Comparison of ENCODE assay signal across 18 cellular contexts in the genomic region with DNA sequence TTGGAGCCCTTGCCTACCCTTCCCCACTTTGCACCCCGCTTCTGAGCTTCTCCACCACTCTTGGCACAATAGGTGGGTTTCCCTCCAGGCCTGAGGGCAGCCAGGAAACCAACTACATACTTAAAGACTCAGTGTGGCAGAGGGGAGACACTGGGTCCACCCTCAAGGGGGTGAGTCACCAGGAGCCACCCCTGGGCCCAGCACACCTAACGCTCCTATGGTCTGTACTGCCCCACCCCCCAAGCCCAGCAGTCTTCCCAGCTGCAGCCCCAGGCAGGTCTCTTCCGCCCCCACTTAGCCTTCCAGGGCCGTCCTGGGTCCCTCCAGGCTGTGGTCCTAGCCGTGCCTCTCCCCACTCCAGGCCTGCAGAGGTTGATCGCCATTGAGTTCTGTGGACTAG. TPM values are rescaled to one million over a fixed set of nuclear protein-coding genes. Genes with fewer than 3 reads are reported as not detected.
DNase-seq lines count a peak whose midpoint lies in the region; ATAC-seq, FAIRE-seq and TF ChIP-seq lines count a peak whose summit lies in the region.
"Had no signal": no experiment of that assay in that cellular context is flagged by ENCODE, and none has a peak within 500 bp of the region (broad histone marks: within the 10 kb centered on the region; RNA-seq: fewer than 3 reads in every experiment).

No MANE protein-coding gene starts in this region.

- DNase-seq in Caco-2 (peak in 1 of 2 experiments; percentile 35), GM12878 (ENCODE audit: low read depth, low spot score) (no peak), EL (no peak), NCI-H446 (lab: John Stamatoyannopoulos, UW) (no peak), esophagus muscularis mucosa (ENCODE audit: extremely low spot score) (no peak)
- DNase-seq: amniotic stem cell, heart right ventricle, NCI-H2107, nephron progenitor cell, upper lobe of right lung had no signal

- H3K4me2 ChIP-seq in GM12878 (ENCODE audit: control insufficient read depth, insufficient read depth), result no peak overlapping the region

- H3K79me2 ChIP-seq in GM12878 (ENCODE audit: control insufficient read depth, insufficient read depth, low read length), result no peaks in the 10 kb centered on the region

- H3K9me3 ChIP-seq in Caco-2, result no peaks in the 10 kb centered on the region
- no peaks in the 10 kb centered on the region for H3K9me3 ChIP-seq in GM12878 (replicated peaks; ENCODE audit: control insufficient read depth, insufficient read depth, low read length)
- H3K9me3 ChIP-seq in esophagus muscularis mucosa, result no peaks in the 10 kb centered on the region
- H3K9me3 ChIP-seq: heart right ventricle, right atrium auricular region, upper lobe of right lung had no signal

- TF ChIP-seq EP300 in GM12878 (IDR thresholded peaks at IDR 0.05; ENCODE audit: borderline replicate concordance in 1 of 2, control insufficient read depth in 1 of 2, low read depth in 2 of 2, low read length in 2 of 2) (no peak), esophagus muscularis mucosa (IDR thresholded peaks at IDR 0.05) (no peak)

- H4K20me1 ChIP-seq in GM12878 (ENCODE audit: control insufficient read depth, insufficient read depth), result no peaks in the 10 kb centered on the region

- POLR2A ChIA-PET in Caco-2 (lab: Charles Lee) (no interaction called here), GM12878 (lab: Charles Lee) (interaction anchor here (0.6 to 1.6 kb wide), 4 partner anchors 12 to 42 kb away, joined by 3 to 13 read pairs (median 6); no protein-coding TSS in a partner anchor)

- H3K27ac ChIP-seq in GM12878 (ENCODE audit: control insufficient read depth, insufficient read depth) (no peak overlapping the region; the same call in 1 of the 2 replicates), esophagus muscularis mucosa (replicated peaks in 1 of 4) (no peak overlapping the region)
- H3K27ac ChIP-seq: C4-2B, heart right ventricle, right atrium auricular region, upper lobe of right lung had no signal

- H2AFZ ChIP-seq in GM12878 (ENCODE audit: control insufficient read depth, low read depth, low read length), result no peak overlapping the region

- TF ChIP-seq RAD21 in GM12878 (IDR thresholded peaks at IDR 0.05; ENCODE audit: insufficient read depth, low read depth, low read length), result no peak

- H3K9ac ChIP-seq in GM12878 (ENCODE audit: control insufficient read depth, insufficient read depth, low read length), result no peak overlapping the region

- FAIRE-seq in GM12878 (lab: Jason Lieb, UNC), result no peak
- FAIRE-seq: colon had no signal

- in situ Hi-C loops in GM12878 (cut with MboI), result no loop called here

- SMC1A ChIA-PET in GM12878 (lab: Charles Lee; ENCODE audit: uncharacterized antibody, unreplicated experiment), result interaction anchor here (0.7 to 10.7 kb wide), 14 partner anchors 12 to 124 kb away, joined by 3 to 160 read pairs (median 4); no protein-coding TSS in a partner anchor

- RAD21 ChIA-PET in GM12878 (lab: Charles Lee; ENCODE audit: unreplicated experiment), result interaction anchor here (0.6 to 8.9 kb wide), 10 partner anchors 10 to 242 kb away, joined by 3 to 91 read pairs (median 3); no protein-coding TSS in a partner anchor

- ATAC-seq in HG02981 (IDR thresholded peaks at IDR 0.05; ENCODE audit: unreplicated experiment) (peak; percentile 5), GM12878 (peak; percentile 7), GM21447 (IDR thresholded peaks at IDR 0.05; ENCODE audit: unreplicated experiment) (no peak)
- ATAC-seq: esophagus mucosa, upper lobe of right lung had no signal

- BruUV-seq in Caco-2 (replicated peaks; lab: Mats Ljungman, UMichigan) (no TSS peak), GM12878 (replicated peaks; lab: Mats Ljungman, UMichigan) (no TSS peak)

- WGBS in GM12878 (ENCODE audit: insufficient coverage, insufficient replicate concordance, low lambda C conversion rate, missing lambda C conversion rate), result 86% methylated on average over 6 of the region's 6 CpGs
- 95% methylated on average over 6 of the region's 6 CpGs for WGBS in esophagus muscularis mucosa

- H3K36me3 Mint-ChIP-seq in Caco-2 (ENCODE audit: insufficient read depth, unreplicated experiment), result peaks cover 6% of the 10 kb centered on the region
- H3K36me3 Mint-ChIP-seq in nephron (ENCODE audit: low read depth), result no peaks in the 10 kb centered on the region

- H3K4me1 Mint-ChIP-seq in Caco-2 (ENCODE audit: low read depth, unreplicated experiment), result peaks cover 55% of the 10 kb centered on the region
- peaks cover 48% of the 10 kb centered on the region for H3K4me1 Mint-ChIP-seq in nephron

- H3K4me3 Mint-ChIP-seq in Caco-2 (ENCODE audit: unreplicated experiment), result no peak overlapping the region
- no peak overlapping the region for H3K4me3 Mint-ChIP-seq in nephron
- H3K4me3 Mint-ChIP-seq: nephron progenitor cell had no signal

- intact Hi-C loops in Caco-2 (cut with micrococcal nuclease; ENCODE audit: unreplicated experiment), result no loop called here
- intact Hi-C loops in GM12878 (cut with micrococcal nuclease; ENCODE audit: unreplicated experiment), result no loop called here
- intact Hi-C loops in esophagus muscularis mucosa (cut with DNase I), result no loop called here

- no peak overlapping the region for H3K4me3 ChIP-seq in Caco-2 (ENCODE audit: low read depth, low read length)
- no peak overlapping the region for H3K4me3 ChIP-seq in GM12878
- no peak overlapping the region for H3K4me3 ChIP-seq in esophagus muscularis mucosa
- H3K4me3 ChIP-seq: heart right ventricle, right atrium auricular region, upper lobe of right lung had no signal

- H3K27ac Mint-ChIP-seq in Caco-2 (ENCODE audit: unreplicated experiment) (peak overlapping the region; percentile 99), nephron (peak overlapping the region; percentile 39 to 57 (median 56))
- H3K27ac Mint-ChIP-seq: nephron progenitor cell had no signal

- H3K27me3 ChIP-seq in Caco-2 (replicated peaks; ENCODE audit: control insufficient read depth, insufficient read depth, low read length), result no peaks in the 10 kb centered on the region
- H3K27me3 ChIP-seq in GM12878 (replicated peaks in 1 of 2; ENCODE audit: control insufficient read depth in 2 of 2, insufficient read depth in 2 of 2, low read length in 1 of 2), result no peaks in the 10 kb centered on the region
- H3K27me3 ChIP-seq in esophagus muscularis mucosa, result peaks cover 0 to 19% (median 0%) of the 10 kb centered on the region in 4 donors
- H3K27me3 ChIP-seq: right atrium auricular region, upper lobe of right lung had no signal

- no peaks in the 10 kb centered on the region for H3K27me3 Mint-ChIP-seq in Caco-2 (ENCODE audit: insufficient read depth, unreplicated experiment)
- peaks cover 32% of the 10 kb centered on the region for H3K27me3 Mint-ChIP-seq in nephron (ENCODE audit: low read depth)

- TF ChIP-seq CTCF in Caco-2 (IDR thresholded peaks at IDR 0.05; ENCODE audit: insufficient read depth in 1 of 2, low read depth in 1 of 2, low read length in 1 of 2, severe bottlenecking in 1 of 2, unreplicated experiment in 1 of 2), result no peak
- TF ChIP-seq CTCF in GM12878 (IDR thresholded peaks at IDR 0.05 in 2 of 3, conservative IDR thresholded peaks at IDR 0.05 in 1 of 3; ENCODE audit: control insufficient read depth in 2 of 3, extremely low read depth in 1 of 3, insufficient read depth in 1 of 3, low read depth in 3 of 3, low read length in 3 of 3), result no peak
- TF ChIP-seq CTCF in nephron (IDR thresholded peaks at IDR 0.05; ENCODE audit: unreplicated experiment in 3 of 3), result no peak
- TF ChIP-seq CTCF in esophagus muscularis mucosa (IDR thresholded peaks at IDR 0.05), result no peak

- H3K4me1 ChIP-seq in Caco-2 (peaks cover 56% of the 10 kb centered on the region), GM12878 (ENCODE audit: control insufficient read depth, insufficient read depth, low read length) (peaks cover 41% of the 10 kb centered on the region), esophagus muscularis mucosa (peaks cover 0 to 2% (median 0%) of the 10 kb centered on the region in 4 donors)
- H3K4me1 ChIP-seq: right atrium auricular region had no signal

- H3K9me3 Mint-ChIP-seq in Caco-2 (ENCODE audit: unreplicated experiment) (no peaks in the 10 kb centered on the region), nephron (peaks cover 3% of the 10 kb centered on the region)
- H3K9me3 Mint-ChIP-seq: nephron progenitor cell had no signal

- H3K36me3 ChIP-seq in Caco-2 (ENCODE audit: control insufficient read depth, insufficient read depth, low read length) (no peaks in the 10 kb centered on the region), GM12878 (ENCODE audit: control insufficient read depth in 2 of 2, insufficient read depth in 2 of 2, low read length in 1 of 2) (no peaks in the 10 kb centered on the region), esophagus muscularis mucosa (no peaks in the 10 kb centered on the region)
- H3K36me3 ChIP-seq: heart right ventricle, right atrium auricular region, upper lobe of right lung had no signal

- TF ChIP-seq POLR2A in GM12878 (IDR thresholded peaks at IDR 0.05; ENCODE audit: low read depth, low read length), result no peak
- TF ChIP-seq POLR2A in esophagus muscularis mucosa (IDR thresholded peaks at IDR 0.05; ENCODE audit: low read depth), result no peak

- CTCF ChIA-PET in Caco-2 (lab: Charles Lee) (interaction anchor here (0.7 to 2.2 kb wide), 4 partner anchors 11 to 115 kb away, joined by 3 to 14 read pairs (median 4); no protein-coding TSS in a partner anchor), GM12878 (lab: Yijun Ruan, JAX) (interaction anchor here (0.9 to 5.7 kb wide), 15 partner anchors 13 to 827 kb away, joined by 3 to 59 read pairs (median 4); no protein-coding TSS in a partner anchor)

RNA-seq across cellular contexts. Expression of gene TMPRSS13, which starts 3.2 kb away (rescaled TPM):
- total RNA-seq in Caco-2 (2022) (40.8 and 53.1 TPM in 2 replicates), GM12878 (2014; rRNA removed) (0.23 and 0.65 TPM in 2 replicates), GM12878 (2014; rRNA removed; fragmentation: Illumina TruSeq; extraction: Trizol) (0.18 and 0.45 TPM in 2 replicates), GM12878 (2021) (0.46 and 0.66 TPM in 2 replicates), esophagus muscularis mucosa (not detected)
- total RNA-seq in GM12878 (2013; cell fraction: nucleolus; rRNA removed), result 1.6 TPM in 2 replicates
- 0.18 TPM for polyA plus RNA-seq in GM12878 (2011; ENCODE audit: low read depth)
- polyA plus RNA-seq in GM12878 (2011; rRNA removed) (0.49 and 0.50 TPM in 2 replicates), GM12878 (2014; fragmentation: Illumina TruSeq; extraction: Trizol) (0.22 and 0.24 TPM in 2 replicates), GM12878 (2014; fragmentation: Nextera tagmentation; extraction: Ambion mirVana) (under 1 TPM in 1 of 2 experiments, not detected in 1; 0.05 TPM), GM12878 (2014; rRNA removed) (0.29 and 0.57 TPM in 2 replicates), GM12878 (2016; fragmentation: Nextera tagmentation; extraction: Ambion mirVana) (under 1 TPM in 1 of 2 experiments, not detected in 1; 0.09 TPM)
- polyA plus RNA-seq in GM12878 (2011; cell fraction: cytosol; rRNA removed), result 0.53 and 0.61 TPM in 2 replicates
- 1.8 and 2.9 TPM in 2 replicates for polyA plus RNA-seq in GM12878 (2011; cell fraction: nucleus; rRNA removed)
- polyA plus RNA-seq in GM12878 (2012), result 0.35 and 0.37 TPM in 2 replicates
- 0.15 and 0.41 TPM in 2 replicates for polyA minus RNA-seq in GM12878 (2011; rRNA and poly(A)+ RNA removed)
- polyA minus RNA-seq in GM12878 (2011; cell fraction: cytosol; rRNA and poly(A)+ RNA removed), result not detected in 2 replicates
- 0.48 and 0.57 TPM in 2 replicates for polyA minus RNA-seq in GM12878 (2011; cell fraction: nucleus; rRNA and poly(A)+ RNA removed)
- total RNA-seq: G401, right atrium auricular region had no signal

RNA-seq across cellular contexts. Expression of gene IL10RA, which starts 53.8 kb away (rescaled TPM):
- total RNA-seq in Caco-2 (2022), result 0.65 and 1.6 TPM in 2 replicates
- 57.8 and 59.8 TPM in 2 replicates for total RNA-seq in GM12878 (2013; cell fraction: nucleolus; rRNA removed)
- 12.0 and 12.5 TPM in 2 replicates for total RNA-seq in GM12878 (2014; rRNA removed)
- total RNA-seq in GM12878 (2014; rRNA removed; fragmentation: Illumina TruSeq; extraction: Trizol), result 6.5 and 8.8 TPM in 2 replicates
- 10.8 and 11.8 TPM in 2 replicates for total RNA-seq in GM12878 (2021)
- 22.6 TPM for polyA plus RNA-seq in GM12878 (2011; ENCODE audit: low read depth)
- 29.5 and 45.9 TPM in 2 replicates for polyA plus RNA-seq in GM12878 (2011; rRNA removed)
- 38.2 and 61.8 TPM in 2 replicates for polyA plus RNA-seq in GM12878 (2011; cell fraction: cytosol; rRNA removed)
- 57.3 and 71.0 TPM in 2 replicates for polyA plus RNA-seq in GM12878 (2011; cell fraction: nucleus; rRNA removed)
- 13.8 and 14.8 TPM in 2 replicates for polyA plus RNA-seq in GM12878 (2012)
- 5.9 and 13.7 TPM in 2 replicates for polyA plus RNA-seq in GM12878 (2014; fragmentation: Illumina TruSeq; extraction: Trizol)
- 1 to 10 TPM in 1 of 2 experiments, under 1 TPM in 1; 0.77 to 1.4 TPM for polyA plus RNA-seq in GM12878 (2014; fragmentation: Nextera tagmentation; extraction: Ambion mirVana)
- polyA plus RNA-seq in GM12878 (2014; rRNA removed), result 11.0 and 18.7 TPM in 2 replicates
- polyA plus RNA-seq in GM12878 (2016; fragmentation: Nextera tagmentation; extraction: Ambion mirVana), result 1 to 10 TPM; 7.4 to 8.5 TPM
- polyA minus RNA-seq in GM12878 (2011; rRNA and poly(A)+ RNA removed), result 76.7 and 94.2 TPM in 2 replicates
- 17.8 and 20.6 TPM in 2 replicates for polyA minus RNA-seq in GM12878 (2011; cell fraction: cytosol; rRNA and poly(A)+ RNA removed)
- polyA minus RNA-seq in GM12878 (2011; cell fraction: nucleus; rRNA and poly(A)+ RNA removed), result 57.1 and 67.5 TPM in 2 replicates
- total RNA-seq in esophagus muscularis mucosa, result 10 to 100 TPM; 14.3 to 34.9 (median 20.9) TPM
- total RNA-seq: G401 had no signal

RNA-seq across cellular contexts. Expression of gene FXYD6, which starts 56.0 kb away (rescaled TPM):
- total RNA-seq in Caco-2 (2022) (0.86 and 1.0 TPM in 2 replicates), GM12878 (2014; rRNA removed) (0.11 and 0.27 TPM in 2 replicates), GM12878 (2014; rRNA removed; fragmentation: Illumina TruSeq; extraction: Trizol) (0.09 TPM in 1 of 2 replicates, not detected in the other), GM12878 (2021) (0.10 and 0.93 TPM in 2 replicates), esophagus muscularis mucosa (100 to 1,000 TPM in 2 of 4 donors, 10 to 100 TPM in 2; 78.9 to 105 (median 91.5) TPM)
- 0.27 TPM in 1 of 2 replicates, not detected in the other for total RNA-seq in GM12878 (2013; cell fraction: nucleolus; rRNA removed)
- polyA plus RNA-seq in GM12878 (2011; ENCODE audit: low read depth), result not detected
- polyA plus RNA-seq in GM12878 (2011; rRNA removed) (2.0 and 2.1 TPM in 2 replicates), GM12878 (2014; fragmentation: Illumina TruSeq; extraction: Trizol) (0.46 and 1.2 TPM in 2 replicates), GM12878 (2014; fragmentation: Nextera tagmentation; extraction: Ambion mirVana) (under 1 TPM; 0.16 to 0.29 TPM), GM12878 (2014; rRNA removed) (0.42 and 0.88 TPM in 2 replicates), GM12878 (2016; fragmentation: Nextera tagmentation; extraction: Ambion mirVana) (not detected)
- 2.2 and 2.8 TPM in 2 replicates for polyA plus RNA-seq in GM12878 (2011; cell fraction: cytosol; rRNA removed)
- polyA plus RNA-seq in GM12878 (2011; cell fraction: nucleus; rRNA removed), result 2.2 and 3.1 TPM in 2 replicates
- polyA plus RNA-seq in GM12878 (2012), result 0.42 and 0.62 TPM in 2 replicates
- 1.5 and 4.3 TPM in 2 replicates for polyA minus RNA-seq in GM12878 (2011; rRNA and poly(A)+ RNA removed)
- not detected in 2 replicates for polyA minus RNA-seq in GM12878 (2011; cell fraction: cytosol; rRNA and poly(A)+ RNA removed)
- 0.96 and 1.9 TPM in 2 replicates for polyA minus RNA-seq in GM12878 (2011; cell fraction: nucleus; rRNA and poly(A)+ RNA removed)
- total RNA-seq: G401 had no signal

Comparison
In these comparisons a context has a peak if more than half of its experiments do, and no peak if none do; other contexts are left out.
1. RNA of gene TMPRSS13, which starts 3.2 kb away (total RNA-seq): 40.8 to 53.1 TPM in Caco-2; 0.18 to 1.6 TPM in GM12878 and not detected in esophagus muscularis mucosa; every median in the first group is over 10 times any median in the second.
2. RNA of gene FXYD6, which starts 56.0 kb away (total RNA-seq): 78.9 to 105 TPM in esophagus muscularis mucosa; 0.86 to 1.0 TPM in Caco-2 and 0.09 to 0.93 TPM in GM12878; every median in the first group is over 10 times any median in the second.